In genomic region chr6:110831405-110831804, GRCh38 we compare ENCODE assay signal across 25 cellular contexts.
"Had no signal": no experiment of that assay in that cellular context is flagged by ENCODE, and none has a peak within 500 bp of the region (broad histone marks: within the 10 kb centered on the region; RNA-seq: fewer than 3 reads in every experiment).

No MANE protein-coding gene starts in this region.

- H3K4me3 ChIP-seq: neural progenitor cell, pancreas, prostate gland, right lobe of liver, sigmoid colon, stomach, thoracic aorta, thyroid gland, tibial nerve, upper lobe of left lung, uterus had no signal

- H3K36me3 ChIP-seq: neural progenitor cell, pancreas, prostate gland, right lobe of liver, sigmoid colon, stomach, thoracic aorta, thyroid gland, upper lobe of left lung, uterus had no signal

- H3K9me3 ChIP-seq: pancreas, prostate gland, right lobe of liver, sigmoid colon, stomach, thoracic aorta, thyroid gland, tibial nerve, upper lobe of left lung, uterus had no signal

- ATAC-seq: naive thymus-derived CD4-positive, alpha-beta T cell; natural killer cell; pancreas; right cardiac atrium; right lobe of liver; stimulated activated effector memory CD8-positive, alpha-beta T cell treated with anti-CD3 and anti-CD28 coated beads, Interleukin-12 subunit alpha, Interleukin-12 subunit beta, amount 100 ng/mL, for 72 hours; stimulated activated naive B cell treated with anti-CD40 and anti-IgM and Interleukin-4, amounts not matched to agents 10 μg/mL and 1 μg/mL and 100 μg/mL, for 72 hours had no signal

- H3K27ac ChIP-seq: neural progenitor cell, pancreas, prostate gland, right lobe of liver, sigmoid colon, stomach, thoracic aorta, thyroid gland, tibial nerve, upper lobe of left lung, uterus had no signal

- H3K4me1 ChIP-seq: neural progenitor cell, pancreas, prostate gland, thyroid gland, tibial nerve, uterus had no signal

- H3K27me3 ChIP-seq: neural progenitor cell, pancreas, right lobe of liver, sigmoid colon, stomach, thyroid gland, tibial nerve, upper lobe of left lung, uterus had no signal

- DNase-seq: naive thymus-derived CD4-positive, alpha-beta T cell; natural killer cell; occipital lobe; pancreas; retina; right cardiac atrium; right lobe of liver; sigmoid colon; small intestine; stimulated activated CD4-positive, alpha-beta T cell treated with anti-CD3 and anti-CD28 coated beads, Interleukin-15, amount 100 ng/mL, for 24 hours; stimulated activated CD4-positive, alpha-beta T cell treated with anti-CD3 and anti-CD28 coated beads, Interleukin-2, amount 100 ng/mL, for 24 hours; stimulated activated CD4-positive, alpha-beta T cell treated with anti-CD3 and anti-CD28 coated beads, Interleukin-2, amount 100 ng/mL, for 48 hours; stimulated activated CD4-positive, alpha-beta T cell treated with anti-CD3 and anti-CD28 coated beads, Interleukin-4, amount 100 ng/mL, for 24 hours; stimulated activated naive B cell treated with anti-CD40 and anti-IgM and Interleukin-4, amounts not matched to agents 10 μg/mL and 1 μg/mL and 100 μg/mL, for 72 hours; stimulated activated naive CD4-positive, alpha-beta T cell treated with Interleukin-2 at 50 U/mL for 16 hours; stomach; thyroid gland; trophoblast cell; uterus had no signal
